Comparison of ENCODE assay signal across 7 cellular contexts in the genomic region with DNA sequence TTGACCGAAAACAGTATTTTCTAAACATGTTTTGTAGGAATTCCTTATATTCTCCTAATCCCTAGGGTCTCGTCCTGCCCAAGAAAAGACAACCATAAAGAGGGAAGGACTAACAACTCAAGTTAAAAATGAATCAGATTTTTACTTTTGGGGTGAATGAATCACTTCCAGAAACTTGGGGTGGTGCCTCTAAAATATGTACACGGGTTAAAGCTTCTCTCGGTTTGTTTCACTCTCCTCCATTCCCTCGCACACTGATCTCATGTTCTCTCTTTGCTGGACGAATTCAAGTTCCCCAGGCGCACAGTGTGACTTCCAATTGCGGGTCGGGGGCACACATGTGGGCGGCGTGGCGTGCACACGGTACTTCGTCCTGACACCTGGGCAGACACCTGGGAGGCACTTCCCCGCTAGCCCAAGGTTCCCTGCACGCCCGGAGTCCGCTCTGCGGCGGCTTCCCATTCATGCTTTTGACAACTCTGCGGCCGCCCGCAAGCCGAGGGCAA. TPM values are rescaled to one million over a fixed set of nuclear protein-coding genes. Genes with fewer than 3 reads are reported as not detected.
DNase-seq lines count a peak whose midpoint lies in the region; ATAC-seq, FAIRE-seq and TF ChIP-seq lines count a peak whose summit lies in the region.

No MANE protein-coding gene starts in this region.

- TF ChIP-seq EP300 in HepG2 (IDR thresholded peaks at IDR 0.05; ENCODE audit: low read depth in 2 of 2, low read length in 2 of 2) (no peak), HepG2 (CRISPR knock-in tag; IDR thresholded peaks at IDR 0.05; ENCODE audit: borderline replicate concordance) (no peak)

- intact Hi-C loops in HepG2 (cut with micrococcal nuclease; ENCODE audit: unreplicated experiment), result loop anchor here (2.0 to 5.0 kb wide), 2 partner anchors 47 to 51 kb away; no protein-coding TSS in a partner anchor
- intact Hi-C loops in tibial artery (cut with DNase I; ENCODE audit: low total_unique reads), result loop anchor here (5.0 to 10.0 kb wide), 2 partner anchors 49 to 83 kb away; partner anchors contain the start of genes ATXN7 and THOC7

- no peak for TF ChIP-seq POLR2A in GM18505 (IDR thresholded peaks at IDR 0.05; ENCODE audit: borderline replicate concordance, extremely low read depth, insufficient read depth, insufficient read length)
- TF ChIP-seq POLR2A in HepG2 (IDR thresholded peaks at IDR 0.05; ENCODE audit: insufficient read depth in 1 of 2, low read depth in 2 of 2, low read length in 2 of 2), result no peak; a peak in 1 of 4 replicates

- CTCF ChIA-PET in HepG2 (lab: Yijun Ruan, JAX; ENCODE audit: low intra/inter-chr PET ratio, low total read pairs), result no interaction called here

- no peak for TF ChIP-seq RAD21 in HepG2 (CRISPR knock-in tag; IDR thresholded peaks at IDR 0.05)

- peak; percentile 3 for DNase-seq in activated naive CD8-positive, alpha-beta T cell treated with anti-CD3 and anti-CD28 coated beads, Interleukin-2, amount 50 U/mL, for 16 hours (ENCODE audit: low read depth, low spot score)
- DNase-seq in HepG2 (ENCODE audit: low spot score) (no peak), tibial artery (no peak), DMS 273 treated with DMSO at 0.1 percent for 48 hours (lab: John Stamatoyannopoulos, UW) (no peak)

- peaks cover 26% of the 10 kb centered on the region for H3K79me2 ChIP-seq in HepG2 (ENCODE audit: insufficient read depth, low read length)

- TF ChIP-seq CTCF in HepG2 (CRISPR knock-in tag; IDR thresholded peaks at IDR 0.05), result no peak
- TF ChIP-seq CTCF in tibial artery (IDR thresholded peaks at IDR 0.05), result no peak

- FAIRE-seq in HepG2 (lab: Jason Lieb, UNC), result no peak

- H3K4me3 ChIP-seq in HepG2 (replicated peaks in 1 of 3; ENCODE audit: insufficient read depth in 1 of 3, low read depth in 2 of 3, low read length in 3 of 3) (peak overlapping the region; percentile 61 to 79 (median 61)), tibial artery (peak overlapping the region; percentile 84 to 98)

- H3K27me3 ChIP-seq in HepG2 (ENCODE audit: control insufficient read depth in 1 of 2, insufficient read depth in 2 of 2, low read length in 2 of 2) (no peaks in the 10 kb centered on the region), tibial artery (no peaks in the 10 kb centered on the region)

- 4% methylated on average over 16 of the region's 24 CpGs for WGBS in HepG2 (ENCODE audit: low lambda C conversion rate)

- H3K27ac ChIP-seq in HepG2 (ENCODE audit: extremely low read length, insufficient read depth, low read length), result peak overlapping the region; percentile 98
- H3K27ac ChIP-seq in tibial artery, result peak overlapping the region; percentile 95 to 99

- BruUV-seq in HepG2 (replicated peaks; lab: Mats Ljungman, UMichigan), result no TSS peak

- POLR2A ChIA-PET in HepG2 (lab: Yijun Ruan, JAX), result interaction anchor here (1.1 to 2.0 kb wide), 9 partner anchors 16 to 65 kb away, joined by 3 to 11 read pairs (median 5); partner anchors contain the start of genes ATXN7 and THOC7

- peaks cover 36% of the 10 kb centered on the region for H3K4me1 ChIP-seq in HepG2 (ENCODE audit: insufficient read depth, low read length)
- H3K4me1 ChIP-seq in tibial artery, result peaks cover 0 to 40% (median 21%) of the 10 kb centered on the region in 4 donors

- H4K20me1 ChIP-seq in HepG2 (ENCODE audit: insufficient read depth, low read length), result no peaks in the 10 kb centered on the region

- H3K9me3 ChIP-seq in HepG2 (ENCODE audit: low read length) (no peaks in the 10 kb centered on the region), tibial artery (no peaks in the 10 kb centered on the region)

- H3K9ac ChIP-seq in HepG2 (ENCODE audit: insufficient read depth, low read depth, low read length), result peak overlapping the region; percentile 94

- H3K36me3 ChIP-seq in HepG2 (replicated peaks in 1 of 2; ENCODE audit: control insufficient read depth in 1 of 2, insufficient read depth in 2 of 2, low read length in 2 of 2) (peaks cover 2 to 4% of the 10 kb centered on the region in 2 experiments; a peak in 3 of 5 replicates), tibial artery (peaks cover 0 to 11% (median 3%) of the 10 kb centered on the region in 3 donors)

- peak overlapping the region; percentile 83 for H3K4me2 ChIP-seq in HepG2 (ENCODE audit: low read depth, low read length)

- peak; percentile 25 for ATAC-seq in GM18505 (IDR thresholded peaks at IDR 0.05; ENCODE audit: unreplicated experiment)
- ATAC-seq in HG03159 (IDR thresholded peaks at IDR 0.05; ENCODE audit: unreplicated experiment), result peak; percentile 23
- no peak for ATAC-seq in HepG2
- no peak for ATAC-seq in GM19463 (IDR thresholded peaks at IDR 0.05; ENCODE audit: unreplicated experiment)

- in situ Hi-C loops in HepG2 (cut with HindIII; ENCODE audit: extremely low pct_ligation_motif_present, low pct_unique_long_range_greater_than_20kb), result loop anchor here (5.0 to 10.0 kb wide), 2 partner anchors 47 to 81 kb away; partner anchors contain the start of genes ATXN7 and THOC7

- no peak overlapping the region for H2AFZ ChIP-seq in HepG2 (ENCODE audit: low read length)

RNA-seq across cellular contexts. Expression of gene SCAANT1, which starts 0.7 kb away (rescaled TPM):
- total RNA-seq in HepG2 (2016; rRNA removed; fragmentation: Illumina TruSeq; extraction: Trizol), result not detected in 2 replicates
- 3.1 TPM in 1 of 2 replicates, not detected in the other for total RNA-seq in HepG2 (2016; cell fraction: cytosol; rRNA removed; fragmentation: Illumina TruSeq; extraction: Trizol; ENCODE audit: low read depth)
- 1.8 TPM in 1 of 2 replicates, not detected in the other for total RNA-seq in HepG2 (2016; cell fraction: insoluble cytoplasmic fraction; rRNA removed; fragmentation: Illumina TruSeq; extraction: Trizol)
- not detected in 2 replicates for total RNA-seq in HepG2 (2016; cell fraction: membrane; rRNA removed; fragmentation: Illumina TruSeq; extraction: Trizol)
- total RNA-seq in HepG2 (2016; cell fraction: nucleus; rRNA removed; fragmentation: Illumina TruSeq; extraction: Trizol), result 3.8 TPM in 1 of 2 replicates, not detected in the other
- polyA plus RNA-seq in HepG2 (2011; rRNA removed), result not detected in 2 replicates
- polyA plus RNA-seq in HepG2 (2011; cell fraction: cytosol; rRNA removed), result not detected in 2 replicates
- polyA plus RNA-seq in HepG2 (2011; cell fraction: nucleus; rRNA removed), result not detected in 2 replicates
- 2.0 TPM in 1 of 2 replicates, not detected in the other for polyA plus RNA-seq in HepG2 (2012)
- 1.5 TPM in 2 replicates for polyA plus RNA-seq in HepG2 (2016; cell fraction: cytosol; fragmentation: Illumina TruSeq; extraction: Trizol; ENCODE audit: low read depth)
- polyA plus RNA-seq in HepG2 (2016; cell fraction: insoluble cytoplasmic fraction; fragmentation: Illumina TruSeq; extraction: Trizol; ENCODE audit: low read depth), result not detected in 2 replicates
- polyA plus RNA-seq in HepG2 (2016; cell fraction: membrane; fragmentation: Illumina TruSeq; extraction: Trizol; ENCODE audit: low read depth), result 1.5 TPM in 1 of 2 replicates, not detected in the other
- not detected in 2 replicates for polyA plus RNA-seq in HepG2 (2016; cell fraction: nucleus; fragmentation: Illumina TruSeq; extraction: Trizol; ENCODE audit: insufficient read depth, low read depth)
- not detected in 2 replicates for polyA minus RNA-seq in HepG2 (2011; rRNA and poly(A)+ RNA removed; ENCODE audit: low replicate concordance)
- not detected in 2 replicates for polyA minus RNA-seq in HepG2 (2011; cell fraction: cytosol; rRNA and poly(A)+ RNA removed)
- 4.4 and 7.8 TPM in 2 replicates for polyA minus RNA-seq in HepG2 (2011; cell fraction: nucleus; rRNA and poly(A)+ RNA removed)

RNA-seq across cellular contexts. Expression of gene ATXN7, which starts 47.8 kb away (rescaled TPM):
- 5.4 and 13.8 TPM in 2 replicates for total RNA-seq in HepG2 (2016; rRNA removed; fragmentation: Illumina TruSeq; extraction: Trizol)
- 6.8 and 8.0 TPM in 2 replicates for total RNA-seq in HepG2 (2016; cell fraction: cytosol; rRNA removed; fragmentation: Illumina TruSeq; extraction: Trizol; ENCODE audit: low read depth)
- total RNA-seq in HepG2 (2016; cell fraction: insoluble cytoplasmic fraction; rRNA removed; fragmentation: Illumina TruSeq; extraction: Trizol), result 5.9 and 11.2 TPM in 2 replicates
- 7.3 and 7.5 TPM in 2 replicates for total RNA-seq in HepG2 (2016; cell fraction: membrane; rRNA removed; fragmentation: Illumina TruSeq; extraction: Trizol)
- 40.8 and 41.1 TPM in 2 replicates for total RNA-seq in HepG2 (2016; cell fraction: nucleus; rRNA removed; fragmentation: Illumina TruSeq; extraction: Trizol)
- polyA plus RNA-seq in HepG2 (2011; rRNA removed), result 18.7 and 20.0 TPM in 2 replicates
- polyA plus RNA-seq in HepG2 (2011; cell fraction: cytosol; rRNA removed), result 7.6 and 8.5 TPM in 2 replicates
- 45.2 and 47.7 TPM in 2 replicates for polyA plus RNA-seq in HepG2 (2011; cell fraction: nucleus; rRNA removed)
- 6.4 and 9.3 TPM in 2 replicates for polyA plus RNA-seq in HepG2 (2012)
- polyA plus RNA-seq in HepG2 (2016; cell fraction: cytosol; fragmentation: Illumina TruSeq; extraction: Trizol; ENCODE audit: low read depth), result 0.12 and 0.27 TPM in 2 replicates
- polyA plus RNA-seq in HepG2 (2016; cell fraction: insoluble cytoplasmic fraction; fragmentation: Illumina TruSeq; extraction: Trizol; ENCODE audit: low read depth), result 3.3 TPM in 2 replicates
- polyA plus RNA-seq in HepG2 (2016; cell fraction: membrane; fragmentation: Illumina TruSeq; extraction: Trizol; ENCODE audit: low read depth), result 0.78 and 0.88 TPM in 2 replicates
- polyA plus RNA-seq in HepG2 (2016; cell fraction: nucleus; fragmentation: Illumina TruSeq; extraction: Trizol; ENCODE audit: insufficient read depth, low read depth), result 12.8 and 18.3 TPM in 2 replicates
- 71.6 and 73.2 TPM in 2 replicates for polyA minus RNA-seq in HepG2 (2011; rRNA and poly(A)+ RNA removed; ENCODE audit: low replicate concordance)
- 12.0 and 13.4 TPM in 2 replicates for polyA minus RNA-seq in HepG2 (2011; cell fraction: cytosol; rRNA and poly(A)+ RNA removed)
- polyA minus RNA-seq in HepG2 (2011; cell fraction: nucleus; rRNA and poly(A)+ RNA removed), result 131 and 156 TPM in 2 replicates

RNA-seq across cellular contexts. Expression of gene THOC7, which starts 47.8 kb away (rescaled TPM):
- total RNA-seq in HepG2 (2016; rRNA removed; fragmentation: Illumina TruSeq; extraction: Trizol), result 63.5 and 80.4 TPM in 2 replicates
- total RNA-seq in HepG2 (2016; cell fraction: cytosol; rRNA removed; fragmentation: Illumina TruSeq; extraction: Trizol; ENCODE audit: low read depth), result 77.9 and 86.5 TPM in 2 replicates
- total RNA-seq in HepG2 (2016; cell fraction: insoluble cytoplasmic fraction; rRNA removed; fragmentation: Illumina TruSeq; extraction: Trizol), result 66.5 and 80.9 TPM in 2 replicates
- total RNA-seq in HepG2 (2016; cell fraction: membrane; rRNA removed; fragmentation: Illumina TruSeq; extraction: Trizol), result 75.0 and 86.4 TPM in 2 replicates
- 27.4 and 28.6 TPM in 2 replicates for total RNA-seq in HepG2 (2016; cell fraction: nucleus; rRNA removed; fragmentation: Illumina TruSeq; extraction: Trizol)
- polyA plus RNA-seq in HepG2 (2011; rRNA removed), result 26.5 and 32.8 TPM in 2 replicates
- 11.4 and 19.8 TPM in 2 replicates for polyA plus RNA-seq in HepG2 (2011; cell fraction: cytosol; rRNA removed)
- polyA plus RNA-seq in HepG2 (2011; cell fraction: nucleus; rRNA removed), result 4.0 and 6.9 TPM in 2 replicates
- polyA plus RNA-seq in HepG2 (2012), result 42.7 and 59.7 TPM in 2 replicates
- 131 and 137 TPM in 2 replicates for polyA plus RNA-seq in HepG2 (2016; cell fraction: cytosol; fragmentation: Illumina TruSeq; extraction: Trizol; ENCODE audit: low read depth)
- 111 and 112 TPM in 2 replicates for polyA plus RNA-seq in HepG2 (2016; cell fraction: insoluble cytoplasmic fraction; fragmentation: Illumina TruSeq; extraction: Trizol; ENCODE audit: low read depth)
- 110 and 112 TPM in 2 replicates for polyA plus RNA-seq in HepG2 (2016; cell fraction: membrane; fragmentation: Illumina TruSeq; extraction: Trizol; ENCODE audit: low read depth)
- 54.5 and 57.0 TPM in 2 replicates for polyA plus RNA-seq in HepG2 (2016; cell fraction: nucleus; fragmentation: Illumina TruSeq; extraction: Trizol; ENCODE audit: insufficient read depth, low read depth)
- 2.2 and 5.4 TPM in 2 replicates for polyA minus RNA-seq in HepG2 (2011; rRNA and poly(A)+ RNA removed; ENCODE audit: low replicate concordance)
- polyA minus RNA-seq in HepG2 (2011; cell fraction: cytosol; rRNA and poly(A)+ RNA removed), result 8.1 and 9.6 TPM in 2 replicates
- 7.1 and 10.6 TPM in 2 replicates for polyA minus RNA-seq in HepG2 (2011; cell fraction: nucleus; rRNA and poly(A)+ RNA removed)

Comparison
In these comparisons a context has a peak if more than half of its experiments do, and no peak if none do; other contexts are left out.
1. ATAC-seq: peak in GM18505 (single experiment) and HG03159 (single experiment); none in HepG2 (single experiment) and GM19463 (single experiment).